In genomic region chr16:71288890-71289731, GRCh38 we compare ENCODE assay signal across 1 cellular context.
A peak's percentile ranks its signal among the peaks of the same experiment; 100 is the strongest.
TF ChIP-seq lines count a peak whose summit lies in the region.

Gene CMTR2, minus strand, starts transcription at chr16:71289402. Its CDS starts 3,482 bp downstream, at chr16:71285920.

TF ChIP-seq in HEK293, 187 proteins besides CTCF, POLR2A, EP300 and RAD21 (continued from another document and continues in another):
- no peak; the same call in 1 of the 2 replicates for TF ChIP-seq KLF7 (tag by site-specific recombination; IDR thresholded peaks at IDR 0.05; ENCODE audit: borderline replicate concordance)
- no peak for TF ChIP-seq ZNF121 (tag by site-specific recombination; IDR thresholded peaks at IDR 0.05)
- no peak; the same call in 1 of the 2 replicates for TF ChIP-seq KLF17 (tag by site-specific recombination; IDR thresholded peaks at IDR 0.05)
- peak; percentile 69 for TF ChIP-seq ZNF24 (tag by site-specific recombination; IDR thresholded peaks at IDR 0.05)
- TF ChIP-seq KLF10 (tag by site-specific recombination; IDR thresholded peaks at IDR 0.05): no peak
- TF ChIP-seq ZNF639 (tag by site-specific recombination; IDR thresholded peaks at IDR 0.05): no peak
- TF ChIP-seq PATZ1 (tag by site-specific recombination; IDR thresholded peaks at IDR 0.05): peak; percentile 84
- no peak for TF ChIP-seq ZBTB6 (tag by site-specific recombination; IDR thresholded peaks at IDR 0.05)
- no peak for TF ChIP-seq ZBTB21 (tag by site-specific recombination; IDR thresholded peaks at IDR 0.05)
- TF ChIP-seq ZNF501 (tag by site-specific recombination; IDR thresholded peaks at IDR 0.05): peak; percentile 62; the same call in 1 of the 2 replicates
- TF ChIP-seq ZNF362 (tag by site-specific recombination; IDR thresholded peaks at IDR 0.05): 0 out of 2 replicates have a peak, but pooled peaks have one; percentile 8
- no peak for TF ChIP-seq ZNF626 (tag by site-specific recombination; IDR thresholded peaks at IDR 0.05)
- TF ChIP-seq ZNF155 (tag by site-specific recombination; IDR thresholded peaks at IDR 0.05): no peak
- TF ChIP-seq ZNF416 (tag by site-specific recombination; IDR thresholded peaks at IDR 0.05): no peak
- no peak for TF ChIP-seq ZNF157 (tag by site-specific recombination; IDR thresholded peaks at IDR 0.05)
- no peak for TF ChIP-seq HOXD13 (CRISPR knock-in tag; IDR thresholded peaks at IDR 0.05; ENCODE audit: borderline replicate concordance)
- no peak for TF ChIP-seq ZNF18 (tag by site-specific recombination; IDR thresholded peaks at IDR 0.05)
- no peak for TF ChIP-seq ZNF548 (tag by site-specific recombination; IDR thresholded peaks at IDR 0.05)
- peak; percentile 58; the same call in 1 of the 2 replicates for TF ChIP-seq ZIC2 (tag by site-specific recombination; IDR thresholded peaks at IDR 0.05)
- TF ChIP-seq MZF1 (tag by site-specific recombination; IDR thresholded peaks at IDR 0.05; ENCODE audit: borderline replicate concordance): no peak
- TF ChIP-seq OVOL3 (tag by site-specific recombination; IDR thresholded peaks at IDR 0.05): no peak
- no peak for TF ChIP-seq TSHZ1 (tag by site-specific recombination; IDR thresholded peaks at IDR 0.05; ENCODE audit: borderline replicate concordance)
- TF ChIP-seq ZNF248 (tag by site-specific recombination; IDR thresholded peaks at IDR 0.05): no peak
- no peak for TF ChIP-seq ZNF174 (tag by site-specific recombination; IDR thresholded peaks at IDR 0.05)
- TF ChIP-seq ZNF169 (tag by site-specific recombination; IDR thresholded peaks at IDR 0.05): no peak
- no peak for TF ChIP-seq ZNF530 (tag by site-specific recombination; IDR thresholded peaks at IDR 0.05; ENCODE audit: low read depth)
- TF ChIP-seq ZNF707 (tag by site-specific recombination; IDR thresholded peaks at IDR 0.05): no peak
- peak; percentile 14 for TF ChIP-seq SETDB1 (IDR thresholded peaks at IDR 0.05; ENCODE audit: insufficient read length, low read length)
- TF ChIP-seq HOXA7 (CRISPR knock-in tag; IDR thresholded peaks at IDR 0.05; ENCODE audit: borderline replicate concordance): no peak
- TF ChIP-seq ZNF146 (tag by site-specific recombination; IDR thresholded peaks at IDR 0.05): no peak
- TF ChIP-seq PRDM1 (tag by site-specific recombination; IDR thresholded peaks at IDR 0.05): no peak
- TF ChIP-seq GLI2 (tag by site-specific recombination; IDR thresholded peaks at IDR 0.05; ENCODE audit: borderline replicate concordance, low read depth): no peak
- no peak for TF ChIP-seq ZNF623 (tag by site-specific recombination; IDR thresholded peaks at IDR 0.05)
- no peak for TF ChIP-seq ZSCAN4 (tag by site-specific recombination; IDR thresholded peaks at IDR 0.05)
- TF ChIP-seq ZNF114 (tag by site-specific recombination; IDR thresholded peaks at IDR 0.05): no peak
- TF ChIP-seq ZNF23 (tag by site-specific recombination; IDR thresholded peaks at IDR 0.05; ENCODE audit: borderline replicate concordance): no peak
- peak; percentile 64; the same call in 1 of the 2 replicates for TF ChIP-seq EGR2 (tag by site-specific recombination; IDR thresholded peaks at IDR 0.05; ENCODE audit: low read depth)
- TF ChIP-seq IKZF3 (tag by site-specific recombination; IDR thresholded peaks at IDR 0.05): 0 out of 2 replicates have a peak, but pooled peaks have one; percentile 29
- no peak for TF ChIP-seq RBAK (tag by site-specific recombination; IDR thresholded peaks at IDR 0.05)
- peak; percentile 95 for TF ChIP-seq ZBTB11 (tag by site-specific recombination; conservative IDR thresholded peaks at IDR 0.05; ENCODE audit: low read depth)
- no peak for TF ChIP-seq ZNF19 (tag by site-specific recombination; IDR thresholded peaks at IDR 0.05; ENCODE audit: low read depth)
- peak; percentile 69 for TF ChIP-seq ZNF398 (tag by site-specific recombination; IDR thresholded peaks at IDR 0.05)
- peak; percentile 90 for TF ChIP-seq ZXDB (tag by site-specific recombination; IDR thresholded peaks at IDR 0.05)
- no peak; the same call in 1 of the 2 replicates for TF ChIP-seq ZNF394 (tag by site-specific recombination; IDR thresholded peaks at IDR 0.05; ENCODE audit: borderline replicate concordance)
- no peak for TF ChIP-seq ZNF202 (tag by site-specific recombination; IDR thresholded peaks at IDR 0.05; ENCODE audit: borderline replicate concordance)
- no peak for TF ChIP-seq ZNF837 (tag by site-specific recombination; IDR thresholded peaks at IDR 0.05)
- TF ChIP-seq ZNF830 (tag by site-specific recombination; IDR thresholded peaks at IDR 0.05; ENCODE audit: low read depth): no peak
